Comparison of ENCODE assay signal across 8 cellular contexts in genomic region chr4:108758498-108758897, GRCh38. TPM values are rescaled to one million over a fixed set of nuclear protein-coding genes. Genes with fewer than 3 reads are reported as not detected.
"Had no signal": no experiment of that assay in that cellular context is flagged by ENCODE, and none has a peak within 500 bp of the region (broad histone marks: within the 10 kb centered on the region; RNA-seq: fewer than 3 reads in every experiment).

No MANE protein-coding gene starts in this region.

- H3K27ac ChIP-seq: GM23248 had no signal

- ATAC-seq: GM23338, HCT116 had no signal

- H3K9me3 Mint-ChIP-seq: GM23338, H9, HFFc6 had no signal

- DNase-seq: GM23248, GOT3, H7, H9, HCEC 1CT, HFFc6 had no signal

- H3K4me3 Mint-ChIP-seq: GM23338, H9, HFFc6 had no signal

- H3K27ac Mint-ChIP-seq: GM23338, H9, HFFc6 had no signal

RNA-seq across cellular contexts. Expression of gene ETNPPL, which starts 4.4 kb away (rescaled TPM):
- total RNA-seq: GM23248, HFFc6 had no signal
